1 cellular context compared by ENCODE assay signal in genomic region chr20:44911264-44911921, GRCh38.
TF ChIP-seq lines count a peak whose summit lies in the region.

No MANE protein-coding gene starts in this region.

TF ChIP-seq in K562, 482 proteins besides CTCF, POLR2A, EP300 and RAD21 (continued from another document):
- TF ChIP-seq NR4A1 (CRISPR knock-in tag; IDR thresholded peaks at IDR 0.05): no peak
- no peak for TF ChIP-seq NR4A1 (tag; IDR thresholded peaks at IDR 0.05)
- TF ChIP-seq ZSCAN32 (CRISPR knock-in tag; IDR thresholded peaks at IDR 0.05): no peak
- no peak for TF ChIP-seq SMARCC2 (IDR thresholded peaks at IDR 0.05; ENCODE audit: low read depth)
- peak in 1 of 2 experiments; percentile 34; a peak in 1 of 4 replicates for TF ChIP-seq RCOR1 (IDR thresholded peaks at IDR 0.05; ENCODE audit: borderline replicate concordance in 1 of 2, low read depth in 2 of 2, low read length in 2 of 2)
- TF ChIP-seq RBFOX2 (IDR thresholded peaks at IDR 0.05; ENCODE audit: low read depth, low read length): peak; percentile 39
- peak; percentile 85 for TF ChIP-seq EGR1 (conservative IDR thresholded peaks at IDR 0.05)
- TF ChIP-seq RNF219 (CRISPR knock-in tag; IDR thresholded peaks at IDR 0.05): no peak
- no peak for TF ChIP-seq HNRNPL (IDR thresholded peaks at IDR 0.05; ENCODE audit: low read depth, low read length)
- no peak for TF ChIP-seq CEBPZ (IDR thresholded peaks at IDR 0.05; ENCODE audit: borderline replicate concordance, low read depth, low read length)
- TF ChIP-seq EHMT2 (IDR thresholded peaks at IDR 0.05): peak; percentile 56; the same call in 1 of the 2 replicates
